ENCODE assay signal across 15 cellular contexts in genomic region chr21:26815197-26815596, GRCh38.
"Had no signal": no experiment of that assay in that cellular context is flagged by ENCODE, and none has a peak within 500 bp of the region (broad histone marks: within the 10 kb centered on the region; RNA-seq: fewer than 3 reads in every experiment).

No MANE protein-coding gene starts in this region.

- H3K4me3 Mint-ChIP-seq: activated CD4-positive, alpha-beta T cell treated with anti-CD3 and anti-CD28 coated beads, Interleukin-2, amount 10 ng/mL, durations not matched to agents 7 days and 5 days; activated T-helper 1 cell treated with anti-CD3 and anti-CD28 coated beads, Interleukin-12 subunit alpha, Interleukin-12 subunit beta, Interleukin-2, Interleukin-4 antibody, amounts not matched to agents 30 ng/mL and 10 ng/mL and 1 ng/mL, durations not matched to agents 14 hours and 24 hours and 36 hours; natural killer cell; stimulated activated effector memory CD8-positive, alpha-beta T cell treated with anti-CD3 and anti-CD28 coated beads, Interleukin-12 subunit alpha, Interleukin-12 subunit beta, amount 100 ng/mL, for 72 hours had no signal

- H3K4me1 ChIP-seq: ascending aorta, thyroid gland, uterus had no signal

- H2AFZ ChIP-seq: hepatocyte had no signal

- H3K4me3 ChIP-seq: ascending aorta, hepatocyte, thyroid gland, uterus had no signal

- FAIRE-seq: bronchial epithelial cell had no signal

- H3K79me2 ChIP-seq: hepatocyte had no signal

- H3K36me3 ChIP-seq: ascending aorta, thyroid gland, uterus had no signal

- H3K4me2 ChIP-seq: hepatocyte had no signal

- H3K9me3 Mint-ChIP-seq: activated CD4-positive, alpha-beta T cell treated with anti-CD3 and anti-CD28 coated beads, Interleukin-2, amount 10 ng/mL, durations not matched to agents 7 days and 5 days; activated T-helper 1 cell treated with anti-CD3 and anti-CD28 coated beads, Interleukin-12 subunit alpha, Interleukin-12 subunit beta, Interleukin-2, Interleukin-4 antibody, amounts not matched to agents 30 ng/mL and 10 ng/mL and 1 ng/mL, durations not matched to agents 14 hours and 24 hours and 36 hours; natural killer cell; stimulated activated effector memory CD8-positive, alpha-beta T cell treated with anti-CD3 and anti-CD28 coated beads, Interleukin-12 subunit alpha, Interleukin-12 subunit beta, amount 100 ng/mL, for 72 hours had no signal

- H3K27ac Mint-ChIP-seq: activated CD4-positive, alpha-beta T cell treated with anti-CD3 and anti-CD28 coated beads, Interleukin-2, amount 10 ng/mL, durations not matched to agents 7 days and 5 days; activated T-helper 1 cell treated with anti-CD3 and anti-CD28 coated beads, Interleukin-12 subunit alpha, Interleukin-12 subunit beta, Interleukin-2, Interleukin-4 antibody, amounts not matched to agents 30 ng/mL and 10 ng/mL and 1 ng/mL, durations not matched to agents 14 hours and 24 hours and 36 hours; natural killer cell; stimulated activated effector memory CD8-positive, alpha-beta T cell treated with anti-CD3 and anti-CD28 coated beads, Interleukin-12 subunit alpha, Interleukin-12 subunit beta, amount 100 ng/mL, for 72 hours had no signal

- H3K4me1 Mint-ChIP-seq: activated CD4-positive, alpha-beta T cell treated with anti-CD3 and anti-CD28 coated beads, Interleukin-2, amount 10 ng/mL, durations not matched to agents 7 days and 5 days; stimulated activated effector memory CD8-positive, alpha-beta T cell treated with anti-CD3 and anti-CD28 coated beads, Interleukin-12 subunit alpha, Interleukin-12 subunit beta, amount 100 ng/mL, for 72 hours had no signal

- H3K27me3 Mint-ChIP-seq: activated CD4-positive, alpha-beta T cell treated with anti-CD3 and anti-CD28 coated beads, Interleukin-2, amount 10 ng/mL, durations not matched to agents 7 days and 5 days had no signal

- H3K36me3 Mint-ChIP-seq: natural killer cell; stimulated activated effector memory CD8-positive, alpha-beta T cell treated with anti-CD3 and anti-CD28 coated beads, Interleukin-12 subunit alpha, Interleukin-12 subunit beta, amount 100 ng/mL, for 72 hours had no signal

- H3K9me3 ChIP-seq: ascending aorta, thyroid gland, uterus had no signal

- H3K27me3 ChIP-seq: ascending aorta, hepatocyte, thyroid gland, uterus had no signal

- H3K27ac ChIP-seq: hepatocyte had no signal

- DNase-seq: activated CD4-positive, alpha-beta T cell treated with anti-CD3 and anti-CD28 coated beads, Interleukin-2, amount 10 ng/mL, durations not matched to agents 7 days and 5 days; activated CD8-positive, alpha-beta memory T cell treated with anti-CD3 and anti-CD28 coated beads for 24 hours; activated naive CD4-positive, alpha-beta T cell treated with Interleukin-2 at 50 U/mL for 16 hours; dermis blood vessel endothelial cell; islet precursor cell; natural killer cell; nucleus accumbens; stimulated activated CD4-positive, alpha-beta T cell treated with anti-CD3 and anti-CD28 coated beads, Interleukin-12 subunit alpha, Interleukin-12 subunit beta, amount 100 ng/mL, for 4 hours; thyroid gland; uterus had no signal
